Comparison of ENCODE assay signal across 1 cellular context in genomic region chr3:125212096-125212508, GRCh38.
TF ChIP-seq lines count a peak whose summit lies in the region.

No MANE protein-coding gene starts in this region.

TF ChIP-seq in IMR-90, 13 proteins besides CTCF, POLR2A, EP300 and RAD21 (continued from another document):
- no peak for TF ChIP-seq ELK1 (IDR thresholded peaks at IDR 0.05; ENCODE audit: borderline replicate concordance, low read depth, low read length)
- TF ChIP-seq USF2 (IDR thresholded peaks at IDR 0.05; ENCODE audit: low read depth, low read length), result no peak
- TF ChIP-seq FOS (IDR thresholded peaks at IDR 0.05; ENCODE audit: low read depth, low read length), result no peak
- TF ChIP-seq BHLHE40 (IDR thresholded peaks at IDR 0.05; ENCODE audit: low read depth, low read length), result no peak
